Comparison of ENCODE assay signal across 22 cellular contexts in the genomic region with DNA sequence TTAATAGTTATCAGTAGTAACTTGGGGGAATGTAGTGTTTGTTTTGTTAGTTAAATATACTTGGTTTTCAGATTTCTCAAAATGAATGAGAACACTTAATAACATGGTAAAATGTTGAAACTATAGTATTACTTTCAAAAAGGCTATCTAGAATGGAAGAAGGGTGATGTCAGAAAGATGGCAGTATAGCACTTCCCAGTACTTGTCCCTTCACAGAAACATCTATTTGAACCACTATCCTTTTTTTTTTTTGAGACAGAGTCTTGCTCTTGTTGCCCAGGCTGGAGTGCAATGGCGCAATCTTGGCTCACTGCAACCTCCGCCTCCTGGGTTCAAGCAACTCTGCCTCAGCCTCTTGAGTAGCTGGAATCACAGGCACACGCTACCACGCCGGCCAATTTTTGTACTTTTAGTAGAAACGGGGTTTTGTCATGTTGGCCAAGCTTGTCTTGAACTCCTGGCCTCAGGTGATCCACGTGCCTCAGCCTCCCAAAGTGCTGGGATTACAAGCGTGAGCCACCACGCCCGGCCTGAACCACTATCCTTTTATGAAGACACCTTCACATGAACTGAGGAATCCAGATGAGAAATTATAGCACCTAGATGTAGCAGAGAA.
"Had no signal": no experiment of that assay in that cellular context is flagged by ENCODE, and none has a peak within 500 bp of the region (broad histone marks: within the 10 kb centered on the region; RNA-seq: fewer than 3 reads in every experiment).

No MANE protein-coding gene starts in this region.

- H3K9me3 ChIP-seq: colonic mucosa, thoracic aorta had no signal

- H3K4me2 ChIP-seq: smooth muscle cell had no signal

- FAIRE-seq: astrocyte had no signal

- H3K27me3 ChIP-seq: breast epithelium, colonic mucosa, heart left ventricle, sigmoid colon had no signal

- H3K4me3 ChIP-seq: breast epithelium, colonic mucosa, heart left ventricle, sigmoid colon, smooth muscle cell, thoracic aorta had no signal

- DNase-seq: activated CD4-positive, alpha-beta T cell treated with anti-CD3 and anti-CD28 coated beads, Interleukin-2, amount 50 U/mL, for 4 hours; activated CD8-positive, alpha-beta memory T cell treated with anti-CD3 and anti-CD28 coated beads for 24 hours; activated CD8-positive, alpha-beta memory T cell treated with anti-CD3 and anti-CD28 coated beads, Interleukin-2, amount 50 U/mL, for 4 hours; activated naive CD4-positive, alpha-beta T cell; activated T-cell treated with anti-CD3 and anti-CD28 coated beads, Interleukin-2, amount 50 U/mL, for 24 hours; colonic mucosa; heart left ventricle; islet precursor cell; left cardiac atrium; naive thymus-derived CD8-positive, alpha-beta T cell; retina; sigmoid colon; stimulated activated CD4-positive, alpha-beta T cell treated with anti-CD3 and anti-CD28 coated beads, Interleukin-2, amount 100 ng/mL, for 48 hours; stimulated activated CD8-positive, alpha-beta memory T cell treated with anti-CD3 and anti-CD28 coated beads, Interleukin-4, amount 100 ng/mL, for 48 hours; stimulated activated naive B cell treated with anti-CD40 and anti-IgM and Interleukin-4, amounts not matched to agents 10 μg/mL and 1 μg/mL and 100 μg/mL, for 72 hours; T-cell had no signal

- H3K4me1 ChIP-seq: breast epithelium, colonic mucosa had no signal

- H3K36me3 ChIP-seq: breast epithelium, colonic mucosa, heart left ventricle, sigmoid colon, thoracic aorta had no signal

- ATAC-seq: activated T-helper 17 cell treated with anti-CD3 and anti-CD28 coated beads, Interleukin-2, amount 50 U/mL, for 72 hours; left cardiac atrium; naive thymus-derived CD8-positive, alpha-beta T cell; stimulated activated naive B cell treated with anti-CD40 and anti-IgM and Interleukin-4, amounts not matched to agents 10 μg/mL and 1 μg/mL and 100 μg/mL, for 72 hours; T-cell; WTC11 had no signal

- H3K27ac ChIP-seq: colonic mucosa, heart left ventricle, sigmoid colon, thoracic aorta had no signal
